1 cellular context compared by ENCODE assay signal in the genomic region with DNA sequence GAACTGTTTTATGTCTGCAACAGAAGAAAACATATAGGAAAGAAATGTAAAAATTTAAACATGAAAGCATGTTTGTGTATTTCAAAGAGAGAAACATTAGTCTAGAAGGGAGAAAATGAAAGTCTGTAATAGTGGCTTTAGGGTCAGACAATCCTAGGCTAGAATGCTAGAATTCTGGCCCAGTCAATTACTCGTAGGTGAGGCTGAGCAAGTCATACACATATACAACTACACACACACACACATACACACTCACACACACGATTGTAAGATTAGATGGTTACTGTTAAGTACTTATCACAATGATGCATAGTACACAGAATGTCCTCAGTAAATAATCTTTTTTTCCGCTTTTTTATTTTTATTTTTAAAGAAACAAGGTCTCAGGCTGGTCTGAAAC.
TF ChIP-seq lines count a peak whose summit lies in the region.

No MANE protein-coding gene starts in this region.

TF ChIP-seq in HepG2, 621 proteins besides CTCF, POLR2A, EP300 and RAD21:
- no peak for TF ChIP-seq ZNF337 (CRISPR knock-in tag; IDR thresholded peaks at IDR 0.05; ENCODE audit: borderline replicate concordance, low read depth)
- no peak for TF ChIP-seq SMYD3 (CRISPR knock-in tag; IDR thresholded peaks at IDR 0.05)
- no peak for TF ChIP-seq RBM39 (IDR thresholded peaks at IDR 0.05; ENCODE audit: low read depth, low read length, poor library complexity, severe bottlenecking)
- TF ChIP-seq ZNF850 (CRISPR knock-in tag; conservative IDR thresholded peaks at IDR 0.05) = no peak
- TF ChIP-seq, protein P1, sequence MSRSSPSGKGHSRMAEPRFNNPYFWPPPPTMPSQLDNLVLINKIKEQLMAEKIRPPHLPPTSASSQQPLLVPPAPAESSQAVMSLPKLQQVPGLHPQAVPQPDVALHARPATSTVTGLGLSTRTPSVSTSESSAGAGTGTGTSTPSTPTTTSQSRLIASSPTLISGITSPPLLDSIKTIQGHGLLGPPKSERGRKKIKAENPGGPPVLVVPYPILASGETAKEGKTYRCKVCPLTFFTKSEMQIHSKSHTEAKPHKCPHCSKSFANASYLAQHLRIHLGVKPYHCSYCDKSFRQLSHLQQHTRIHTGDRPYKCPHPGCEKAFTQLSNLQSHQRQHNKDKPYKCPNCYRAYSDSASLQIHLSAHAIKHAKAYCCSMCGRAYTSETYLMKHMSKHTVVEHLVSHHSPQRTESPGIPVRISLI (CRISPR knock-in tag; IDR thresholded peaks at IDR 0.05; ENCODE audit: borderline replicate concordance) = no peak
- TF ChIP-seq, protein P2, sequence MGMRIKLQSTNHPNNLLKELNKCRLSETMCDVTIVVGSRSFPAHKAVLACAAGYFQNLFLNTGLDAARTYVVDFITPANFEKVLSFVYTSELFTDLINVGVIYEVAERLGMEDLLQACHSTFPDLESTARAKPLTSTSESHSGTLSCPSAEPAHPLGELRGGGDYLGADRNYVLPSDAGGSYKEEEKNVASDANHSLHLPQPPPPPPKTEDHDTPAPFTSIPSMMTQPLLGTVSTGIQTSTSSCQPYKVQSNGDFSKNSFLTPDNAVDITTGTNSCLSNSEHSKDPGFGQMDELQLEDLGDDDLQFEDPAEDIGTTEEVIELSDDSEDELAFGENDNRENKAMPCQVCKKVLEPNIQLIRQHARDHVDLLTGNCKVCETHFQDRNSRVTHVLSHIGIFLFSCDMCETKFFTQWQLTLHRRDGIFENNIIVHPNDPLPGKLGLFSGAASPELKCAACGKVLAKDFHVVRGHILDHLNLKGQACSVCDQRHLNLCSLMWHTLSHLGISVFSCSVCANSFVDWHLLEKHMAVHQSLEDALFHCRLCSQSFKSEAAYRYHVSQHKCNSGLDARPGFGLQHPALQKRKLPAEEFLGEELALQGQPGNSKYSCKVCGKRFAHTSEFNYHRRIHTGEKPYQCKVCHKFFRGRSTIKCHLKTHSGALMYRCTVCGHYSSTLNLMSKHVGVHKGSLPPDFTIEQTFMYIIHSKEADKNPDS (CRISPR knock-in tag; IDR thresholded peaks at IDR 0.05) = no peak
- no peak for TF ChIP-seq ARHGAP35 (CRISPR knock-in tag; IDR thresholded peaks at IDR 0.05; ENCODE audit: borderline replicate concordance)
- TF ChIP-seq EZH2 (conservative IDR thresholded peaks at IDR 0.05; ENCODE audit: low read depth, low read length) = no peak
- TF ChIP-seq, protein P3, sequence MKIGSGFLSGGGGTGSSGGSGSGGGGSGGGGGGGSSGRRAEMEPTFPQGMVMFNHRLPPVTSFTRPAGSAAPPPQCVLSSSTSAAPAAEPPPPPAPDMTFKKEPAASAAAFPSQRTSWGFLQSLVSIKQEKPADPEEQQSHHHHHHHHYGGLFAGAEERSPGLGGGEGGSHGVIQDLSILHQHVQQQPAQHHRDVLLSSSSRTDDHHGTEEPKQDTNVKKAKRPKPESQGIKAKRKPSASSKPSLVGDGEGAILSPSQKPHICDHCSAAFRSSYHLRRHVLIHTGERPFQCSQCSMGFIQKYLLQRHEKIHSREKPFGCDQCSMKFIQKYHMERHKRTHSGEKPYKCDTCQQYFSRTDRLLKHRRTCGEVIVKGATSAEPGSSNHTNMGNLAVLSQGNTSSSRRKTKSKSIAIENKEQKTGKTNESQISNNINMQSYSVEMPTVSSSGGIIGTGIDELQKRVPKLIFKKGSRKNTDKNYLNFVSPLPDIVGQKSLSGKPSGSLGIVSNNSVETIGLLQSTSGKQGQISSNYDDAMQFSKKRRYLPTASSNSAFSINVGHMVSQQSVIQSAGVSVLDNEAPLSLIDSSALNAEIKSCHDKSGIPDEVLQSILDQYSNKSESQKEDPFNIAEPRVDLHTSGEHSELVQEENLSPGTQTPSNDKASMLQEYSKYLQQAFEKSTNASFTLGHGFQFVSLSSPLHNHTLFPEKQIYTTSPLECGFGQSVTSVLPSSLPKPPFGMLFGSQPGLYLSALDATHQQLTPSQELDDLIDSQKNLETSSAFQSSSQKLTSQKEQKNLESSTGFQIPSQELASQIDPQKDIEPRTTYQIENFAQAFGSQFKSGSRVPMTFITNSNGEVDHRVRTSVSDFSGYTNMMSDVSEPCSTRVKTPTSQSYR (CRISPR knock-in tag; IDR thresholded peaks at IDR 0.05; ENCODE audit: borderline replicate concordance) = no peak
- no peak for TF ChIP-seq ZNF17 (CRISPR knock-in tag; IDR thresholded peaks at IDR 0.05)
- TF ChIP-seq, protein P4, sequence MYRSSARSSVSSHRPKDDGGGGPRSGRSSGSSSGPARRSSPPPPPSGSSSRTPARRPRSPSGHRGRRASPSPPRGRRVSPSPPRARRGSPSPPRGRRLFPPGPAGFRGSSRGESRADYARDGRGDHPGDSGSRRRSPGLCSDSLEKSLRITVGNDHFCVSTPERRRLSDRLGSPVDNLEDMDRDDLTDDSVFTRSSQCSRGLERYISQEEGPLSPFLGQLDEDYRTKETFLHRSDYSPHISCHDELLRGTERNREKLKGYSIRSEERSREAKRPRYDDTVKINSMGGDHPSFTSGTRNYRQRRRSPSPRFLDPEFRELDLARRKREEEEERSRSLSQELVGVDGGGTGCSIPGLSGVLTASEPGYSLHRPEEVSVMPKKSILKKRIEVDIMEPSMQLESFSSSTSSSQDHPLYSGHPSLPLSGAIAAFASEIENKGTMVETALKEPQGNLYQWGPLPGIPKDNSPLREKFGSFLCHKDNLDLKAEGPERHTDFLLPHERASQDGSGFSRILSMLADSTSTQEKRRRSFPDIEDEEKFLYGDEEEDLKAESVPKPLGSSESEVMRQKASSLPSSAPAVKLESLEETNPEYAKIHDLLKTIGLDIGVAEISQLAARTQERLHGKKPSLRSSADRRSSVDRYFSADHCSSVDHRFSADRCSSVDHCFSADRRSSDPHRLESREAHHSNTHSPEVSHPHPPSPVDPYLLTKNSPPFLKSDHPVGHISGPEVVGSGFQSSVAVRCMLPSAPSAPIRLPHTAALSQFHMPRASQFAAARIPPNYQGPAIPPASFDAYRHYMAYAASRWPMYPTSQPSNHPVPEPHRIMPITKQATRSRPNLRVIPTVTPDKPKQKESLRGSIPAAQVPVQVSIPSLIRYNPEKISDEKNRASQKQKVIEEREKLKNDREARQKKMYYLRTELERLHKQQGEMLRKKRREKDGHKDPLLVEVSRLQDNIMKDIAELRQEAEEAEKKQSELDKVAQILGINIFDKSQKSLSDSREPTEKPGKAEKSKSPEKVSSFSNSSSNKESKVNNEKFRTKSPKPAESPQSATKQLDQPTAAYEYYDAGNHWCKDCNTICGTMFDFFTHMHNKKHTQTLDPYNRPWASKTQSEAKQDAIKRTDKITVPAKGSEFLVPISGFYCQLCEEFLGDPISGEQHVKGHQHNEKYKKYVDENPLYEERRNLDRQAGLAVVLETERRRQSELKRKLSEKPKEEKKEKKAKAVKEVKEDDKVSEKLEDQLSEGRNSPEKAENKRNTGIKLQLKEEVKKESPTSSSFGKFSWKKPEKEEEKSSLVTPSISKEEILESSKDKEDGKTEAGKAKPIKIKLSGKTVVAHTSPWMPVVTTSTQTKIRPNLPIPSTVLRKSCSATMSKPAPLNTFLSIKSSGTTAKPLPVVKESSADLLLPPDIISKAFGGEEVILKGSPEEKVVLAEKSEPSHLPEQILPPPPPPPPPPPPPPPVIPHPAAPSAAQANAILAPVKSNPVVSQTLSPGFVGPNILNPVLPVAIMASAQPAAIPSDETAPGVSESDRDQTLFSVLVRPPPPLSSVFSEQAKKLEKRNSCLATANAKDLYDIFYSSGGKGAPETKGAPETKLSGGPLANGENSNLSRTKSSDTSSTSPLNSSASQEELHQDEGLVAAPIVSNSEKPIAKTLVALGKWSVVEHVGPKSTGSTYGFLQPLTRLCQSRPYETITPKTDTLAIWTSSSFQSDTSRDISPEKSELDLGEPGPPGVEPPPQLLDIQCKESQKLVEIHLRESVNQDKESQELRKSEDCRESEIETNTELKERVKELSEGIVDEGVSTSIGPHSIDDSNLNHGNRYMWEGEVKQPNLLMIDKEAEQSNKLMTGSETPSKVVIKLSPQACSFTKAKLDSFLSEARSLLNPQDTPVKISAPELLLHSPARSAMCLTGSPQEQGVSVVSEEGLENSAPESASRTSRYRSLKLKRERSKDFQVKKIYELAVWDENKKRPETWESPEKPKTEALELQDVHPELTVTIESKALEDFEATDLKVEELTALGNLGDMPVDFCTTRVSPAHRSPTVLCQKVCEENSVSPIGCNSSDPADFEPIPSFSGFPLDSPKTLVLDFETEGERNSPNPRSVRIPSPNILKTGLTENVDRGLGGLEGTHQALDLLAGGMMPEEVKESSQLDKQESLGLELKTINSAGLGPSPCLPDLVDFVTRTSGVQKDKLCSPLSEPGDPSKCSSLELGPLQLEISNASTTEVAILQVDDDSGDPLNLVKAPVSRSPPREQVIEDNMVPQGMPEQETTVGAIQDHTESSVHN (CRISPR knock-in tag; IDR thresholded peaks at IDR 0.05) = no peak
- TF ChIP-seq XRCC5 (optimal IDR thresholded peaks at IDR 0.05; ENCODE audit: low read length) = no peak
- TF ChIP-seq, protein P5, sequence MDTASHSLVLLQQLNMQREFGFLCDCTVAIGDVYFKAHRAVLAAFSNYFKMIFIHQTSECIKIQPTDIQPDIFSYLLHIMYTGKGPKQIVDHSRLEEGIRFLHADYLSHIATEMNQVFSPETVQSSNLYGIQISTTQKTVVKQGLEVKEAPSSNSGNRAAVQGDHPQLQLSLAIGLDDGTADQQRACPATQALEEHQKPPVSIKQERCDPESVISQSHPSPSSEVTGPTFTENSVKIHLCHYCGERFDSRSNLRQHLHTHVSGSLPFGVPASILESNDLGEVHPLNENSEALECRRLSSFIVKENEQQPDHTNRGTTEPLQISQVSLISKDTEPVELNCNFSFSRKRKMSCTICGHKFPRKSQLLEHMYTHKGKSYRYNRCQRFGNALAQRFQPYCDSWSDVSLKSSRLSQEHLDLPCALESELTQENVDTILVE (CRISPR knock-in tag; IDR thresholded peaks at IDR 0.05) = no peak
- no peak for TF ChIP-seq MED8 (CRISPR knock-in tag; IDR thresholded peaks at IDR 0.05; ENCODE audit: insufficient replicate concordance)
